Comparison of ENCODE assay signal across 18 cellular contexts in genomic region chr2:34892766-34893165, GRCh38.
DNase-seq lines count a peak whose midpoint lies in the region; ATAC-seq and TF ChIP-seq lines count a peak whose summit lies in the region.
"Had no signal": no experiment of that assay in that cellular context is flagged by ENCODE, and none has a peak within 500 bp of the region (broad histone marks: within the 10 kb centered on the region; RNA-seq: fewer than 3 reads in every experiment).

No MANE protein-coding gene starts in this region.

- 54 to 57% methylated on average over 2 of the region's 2 CpGs for WGBS in heart right ventricle, 2 donors

- DNase-seq in G401 (ENCODE audit: low spot score) = peak; percentile 97
- DNase-seq in cerebellum (ENCODE audit: low spot score) = peak; percentile 64
- DNase-seq in heart right ventricle = peak in 1 of 2 donors; percentile 11
- DNase-seq in middle frontal gyrus (ENCODE audit: extremely low spot score, low spot score) = peak; percentile 11
- DNase-seq in amniotic stem cell (lab: John Stamatoyannopoulos, UW) = no peak
- DNase-seq in AG08395 (ENCODE audit: low spot score) = no peak
- DNase-seq in T-helper 1 cell = no peak
- DNase-seq: BE2C; CD4-positive, CD25-positive, alpha-beta regulatory T cell; CD8-positive, alpha-beta memory T cell; COR-L47; DMS 273 treated with DMSO at 0.1 percent for 48 hours; DMS53; DND-41; EL; GM23248 had no signal

- no peaks in the 10 kb centered on the region for H3K36me3 ChIP-seq in heart right ventricle
- H3K36me3 ChIP-seq: BE2C, HAP-1 had no signal

- H3K27me3 ChIP-seq in heart right ventricle = no peaks in the 10 kb centered on the region
- H3K27me3 ChIP-seq: BE2C had no signal

- no peak for TF ChIP-seq CTCF in heart right ventricle (IDR thresholded peaks at IDR 0.05)

- in situ Hi-C loops in G401 (cut with HindIII; ENCODE audit: low sequenced_read_pairs) = no loop called here

- no peaks in the 10 kb centered on the region for H3K4me1 ChIP-seq in heart right ventricle
- H3K4me1 ChIP-seq: BE2C, HAP-1 had no signal

- H3K27ac ChIP-seq in heart right ventricle = peak overlapping the region in 2 of 10 donors; percentile 39 to 45
- H3K27ac ChIP-seq: GM23248, HL-60 had no signal

- H3K9me3 ChIP-seq in heart right ventricle = no peaks in the 10 kb centered on the region
- H3K9me3 ChIP-seq: BE2C, HAP-1 had no signal

- H3K4me3 ChIP-seq in heart right ventricle = no peak overlapping the region
- H3K4me3 ChIP-seq: GM23248, HAP-1 had no signal

- intact Hi-C loops in heart right ventricle (cut with DNase I) = no loop called here

- ATAC-seq in heart right ventricle = peak in 7 of 8 donors; percentile 51 to 93 (median 71)

Comparison
In these comparisons a context has a peak if more than half of its experiments do, and no peak if none do; other contexts are left out.
1. DNase-seq: peak in G401 (single experiment), cerebellum (single experiment) and middle frontal gyrus (single experiment); none in amniotic stem cell (single experiment), AG08395 (single experiment) and T-helper 1 cell (0 of 5).